In the genomic region with DNA sequence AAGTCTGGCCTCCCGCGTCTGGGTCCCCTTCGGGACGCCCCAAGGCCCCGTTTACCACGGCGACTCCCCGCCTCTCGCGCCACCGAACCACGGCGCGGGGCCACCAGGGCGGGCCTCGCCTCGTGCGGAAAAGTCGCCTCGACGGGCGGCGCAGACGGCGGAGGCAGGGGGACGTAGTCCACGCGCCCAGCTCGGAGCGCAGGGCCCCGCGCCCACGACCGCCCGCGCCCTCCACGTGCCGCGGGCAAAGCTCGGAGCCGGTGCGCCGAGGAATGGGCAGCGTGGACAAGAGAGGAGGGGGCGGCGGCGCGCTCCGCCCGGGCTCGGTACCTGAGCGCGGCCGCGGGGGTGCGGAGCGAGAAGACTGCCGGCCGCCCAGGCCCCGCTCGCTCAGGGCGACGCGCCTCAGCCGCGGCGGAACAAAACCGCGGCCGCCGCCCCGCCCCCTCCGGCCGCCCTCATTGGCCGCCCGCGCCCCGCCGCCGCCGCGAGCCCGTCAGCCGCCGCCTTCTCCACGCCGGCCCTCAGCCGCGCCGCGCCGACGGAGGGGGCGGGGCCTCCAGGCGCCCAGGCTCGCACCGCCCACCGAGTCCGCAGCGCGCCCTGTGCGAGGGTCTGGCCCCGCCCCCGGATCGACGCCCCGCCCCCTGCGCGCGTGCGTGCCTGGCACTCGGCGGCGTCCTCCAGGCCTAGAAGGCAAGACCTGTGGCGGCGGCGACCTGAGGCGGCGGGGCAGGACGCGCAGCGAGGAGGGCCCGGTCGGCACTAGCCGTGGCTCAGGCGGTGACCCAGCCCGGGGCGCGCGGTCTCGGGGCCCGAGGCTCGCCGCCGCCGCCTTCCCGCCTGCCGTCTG, we compare ENCODE assay signal across 8 cellular contexts. TPM values are rescaled to one million over a fixed set of nuclear protein-coding genes. Genes with fewer than 3 reads are reported as not detected.
A peak's percentile ranks its signal among the peaks of the same experiment; 100 is the strongest.
DNase-seq lines count a peak whose midpoint lies in the region; ATAC-seq and TF ChIP-seq lines count a peak whose summit lies in the region.

A gene with protein sequence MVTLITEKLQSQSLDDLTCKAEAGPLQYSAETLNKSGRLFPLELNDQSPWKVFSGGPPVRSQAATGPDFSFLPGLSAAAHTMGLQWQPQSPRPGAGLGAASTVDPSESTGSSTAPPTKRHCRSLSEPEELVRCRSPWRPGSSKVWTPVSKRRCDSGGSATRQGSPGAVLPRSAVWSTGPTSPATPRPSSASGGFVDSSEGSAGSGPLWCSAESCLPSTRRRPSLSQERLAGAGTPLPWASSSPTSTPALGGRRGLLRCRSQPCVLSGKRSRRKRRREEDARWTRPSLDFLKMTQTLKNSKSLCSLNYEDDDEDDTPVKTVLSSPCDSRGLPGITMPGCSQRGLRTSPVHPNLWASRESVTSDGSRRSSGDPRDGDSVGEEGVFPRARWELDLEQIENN (minus strand): TSS at position 411 of the 853 bp plus-strand sequence. CDS start 15,572 bp downstream, outside the sequence.

- H3F3A ChIP-seq in OCI-LY1 (ENCODE audit: insufficient read depth, low read length): no peaks in the 10 kb centered on the region

- no peaks in the 10 kb centered on the region for H4K20me1 ChIP-seq in OCI-LY1 (ENCODE audit: insufficient read depth, low read length)

- no peaks in the 10 kb centered on the region for H3K9me2 ChIP-seq in OCI-LY1 (ENCODE audit: low read depth, low read length)

- H3K79me2 ChIP-seq in OCI-LY1 (ENCODE audit: insufficient read depth, low read length): no peaks in the 10 kb centered on the region

- H3K36me3 Mint-ChIP-seq in CD8-positive, alpha-beta memory T cell: peaks cover 0 to 1% (median 0%) of the 10 kb centered on the region in 3 donors

- peak within 1 kb of the TSS; percentile 77 to 97 (median 94) for H3K27ac Mint-ChIP-seq in CD8-positive, alpha-beta memory T cell

- peak within 1 kb of the TSS; percentile 76 for H3K4me2 ChIP-seq in OCI-LY1 (ENCODE audit: low read length)

- peak; percentile 82 for ATAC-seq in GM19467 (IDR thresholded peaks at IDR 0.05; ENCODE audit: unreplicated experiment)

- H3K4me3 Mint-ChIP-seq in CD8-positive, alpha-beta memory T cell: peak within 1 kb of the TSS; percentile 87 to 94 (median 90)

- DNase-seq in CD8-positive, alpha-beta memory T cell: peak; percentile 90 to 91 (median 91)
- DNase-seq in HPDE6-E6E7 (ENCODE audit: extremely low spot score) (peak; percentile 64), epithelial cell of proximal tubule (ENCODE audit: low read depth) (no peak)
- peak; percentile 96 for DNase-seq in activated T-cell treated with anti-CD3 and anti-CD28 coated beads, Interleukin-2, amount 50 U/mL, for 1 hour
- DNase-seq in stimulated activated CD8-positive, alpha-beta memory T cell treated with anti-CD3 and anti-CD28 coated beads, Interleukin-4, amount 100 ng/mL, for 24 hours (ENCODE audit: low read depth): peak; percentile 95

- H3K9ac ChIP-seq in OCI-LY1 (ENCODE audit: low read length): peak within 1 kb of the TSS; percentile 54; the same call in 1 of the 2 replicates
- H3K9ac ChIP-seq in mucosa of rectum (ENCODE audit: low read depth in 1 of 2, low read length in 2 of 2): peak within 1 kb of the TSS; percentile 63 to 79

- no peaks in the 10 kb centered on the region for H3K4me1 ChIP-seq in CD8-positive, alpha-beta memory T cell (ENCODE audit: insufficient read depth, low read length)
- H3K4me1 ChIP-seq in OCI-LY1 (ENCODE audit: insufficient read depth, low read length, severe bottlenecking): peaks cover 15% of the 10 kb centered on the region
- H3K4me1 ChIP-seq in mucosa of rectum (ENCODE audit: control insufficient read depth in 2 of 2, insufficient read depth in 2 of 2, low read length in 2 of 2): peaks cover 7 to 12% of the 10 kb centered on the region in 2 donors

- H3K27ac ChIP-seq in CD8-positive, alpha-beta memory T cell (ENCODE audit: low read depth, low read length): peak within 1 kb of the TSS; percentile 27
- H3K27ac ChIP-seq in OCI-LY1 (ENCODE audit: low read depth, low read length, poor library complexity, severe bottlenecking) (no peak within 1 kb of the TSS), mucosa of rectum (ENCODE audit: low read depth in 2 of 2, low read length in 2 of 2) (peak within 1 kb of the TSS; percentile 56 to 63)

- H3K27me3 ChIP-seq in CD8-positive, alpha-beta memory T cell (ENCODE audit: insufficient read depth, low read length, poor library complexity, severe bottlenecking): no peaks in the 10 kb centered on the region
- no peaks in the 10 kb centered on the region for H3K27me3 ChIP-seq in OCI-LY1 (ENCODE audit: insufficient read depth, low read length)
- no peaks in the 10 kb centered on the region for H3K27me3 ChIP-seq in mucosa of rectum (ENCODE audit: control insufficient read depth in 2 of 2, insufficient read depth in 2 of 2, low read length in 2 of 2)

- POLR2A ChIA-PET in CD8-positive, alpha-beta memory T cell (lab: Charles Lee): interaction anchor here (1.1 to 1.4 kb wide), 3 partner anchors 9 to 79 kb away, joined by 3 to 5 read pairs (median 4); partner anchors contain the start of gene SLBP

- H3K27me3 Mint-ChIP-seq in CD8-positive, alpha-beta memory T cell: no peaks in the 10 kb centered on the region

- TF ChIP-seq CTCF in OCI-LY1 (IDR thresholded peaks at IDR 0.05; ENCODE audit: low read length) (no peak), epithelial cell of proximal tubule (conservative IDR thresholded peaks at IDR 0.05; ENCODE audit: low read depth, low read length) (no peak)

- no peaks in the 10 kb centered on the region for H3K9me3 ChIP-seq in CD8-positive, alpha-beta memory T cell (ENCODE audit: low read length)
- H3K9me3 ChIP-seq in OCI-LY1 (ENCODE audit: low read length) (no peaks in the 10 kb centered on the region), mucosa of rectum (ENCODE audit: control insufficient read depth in 2 of 2, low read length in 2 of 2) (no peaks in the 10 kb centered on the region)

- H2AFZ ChIP-seq in OCI-LY1 (ENCODE audit: low read length): no peak within 1 kb of the TSS

- no peaks in the 10 kb centered on the region for H3K36me3 ChIP-seq in CD8-positive, alpha-beta memory T cell (ENCODE audit: insufficient read depth, low read length)
- H3K36me3 ChIP-seq in OCI-LY1 (ENCODE audit: insufficient read depth, low read length) (no peaks in the 10 kb centered on the region), mucosa of rectum (ENCODE audit: control insufficient read depth in 2 of 2, insufficient read depth in 2 of 2, low read length in 2 of 2) (no peaks in the 10 kb centered on the region)

- no peaks in the 10 kb centered on the region for H3K9me3 Mint-ChIP-seq in CD8-positive, alpha-beta memory T cell

- peak within 1 kb of the TSS; percentile 28 for H3K4me3 ChIP-seq in CD8-positive, alpha-beta memory T cell (ENCODE audit: low read length)
- H3K4me3 ChIP-seq in OCI-LY1 (ENCODE audit: low read depth, low read length, poor library complexity, severe bottlenecking): peak within 1 kb of the TSS; percentile 59
- peak within 1 kb of the TSS; percentile 60 for H3K4me3 ChIP-seq in epithelial cell of proximal tubule (ENCODE audit: low read depth, low read length)
- H3K4me3 ChIP-seq in mucosa of rectum (ENCODE audit: low read length in 2 of 2): peak within 1 kb of the TSS; percentile 70 to 71

- peaks cover 11% of the 10 kb centered on the region in 3 donors for H3K4me1 Mint-ChIP-seq in CD8-positive, alpha-beta memory T cell

- CTCF ChIA-PET in CD8-positive, alpha-beta memory T cell (lab: Charles Lee): interaction anchor here (2.0 to 2.7 kb wide), 2 partner anchors 8 to 9 kb away, joined by 6 to 11 read pairs; no protein-coding TSS in a partner anchor

RNA-seq across cellular contexts. Expression of the gene that starts here (rescaled TPM):
- 1 to 10 TPM in 1 of 2 experiments, under 1 TPM in 1; 0.82 to 1.9 TPM for total RNA-seq in CD8-positive, alpha-beta memory T cell
- 1.5 TPM for polyA plus RNA-seq in CD8-positive, alpha-beta memory T cell
- 2.1 and 2.5 TPM in 2 replicates for total RNA-seq in epithelial cell of proximal tubule
